ENCODE assay signal across 8 cellular contexts in genomic region chr6:26025894-26026832, GRCh38.
DNase-seq lines count a peak whose midpoint lies in the region; ATAC-seq lines count a peak whose summit lies in the region.

No MANE protein-coding gene starts in this region.

- intact Hi-C loops in CD4-positive, alpha-beta memory T cell (cut with micrococcal nuclease): loop anchor here (1.0 to 10.0 kb wide), 6 partner anchors 9 to 1809 kb away; a partner anchor contains a TSS

- H3K36me3 ChIP-seq in CD4-positive, alpha-beta memory T cell (ENCODE audit: insufficient read depth, low read length): no peaks in the 10 kb centered on the region
- no peaks in the 10 kb centered on the region for H3K36me3 ChIP-seq in mesodermal cell (ENCODE audit: control insufficient read depth, insufficient read depth, low read length)

- POLR2A ChIA-PET in CD4-positive, alpha-beta memory T cell (lab: Charles Lee; ENCODE audit: partially characterized antibody): interaction anchor here (0.8 to 20.6 kb wide), 47 partner anchors 4 to 1869 kb away, joined by 3 to 1198 read pairs (median 15); partner anchors contain the start of genes HFE, HMGN4 and TRIM38

- ATAC-seq in GM19467 (IDR thresholded peaks at IDR 0.05; ENCODE audit: unreplicated experiment): peak; percentile 24
- peak; percentile 38 for ATAC-seq in effector memory CD8-positive, alpha-beta T cell (replicated peaks)

- peak overlapping the region; percentile 85 to 98 (median 92) for H3K4me3 Mint-ChIP-seq in CD4-positive, alpha-beta memory T cell
- peak overlapping the region; percentile 79 to 93 for H3K4me3 Mint-ChIP-seq in effector memory CD8-positive, alpha-beta T cell

- peak overlapping the region; percentile 89 for H3K27ac ChIP-seq in CD4-positive, alpha-beta memory T cell (ENCODE audit: low read depth, low read length)
- peak overlapping the region; percentile 93 for H3K27ac ChIP-seq in mesodermal cell (ENCODE audit: low read depth, low read length, severe bottlenecking)

- H3K9me3 ChIP-seq in CD4-positive, alpha-beta memory T cell (ENCODE audit: control insufficient read depth in 1 of 2, low read length in 2 of 2): no peaks in the 10 kb centered on the region
- no peaks in the 10 kb centered on the region for H3K9me3 ChIP-seq in mesodermal cell (ENCODE audit: control insufficient read depth, low read length)

- H3K27me3 Mint-ChIP-seq in CD4-positive, alpha-beta memory T cell: peaks cover 0 to 4% of the 10 kb centered on the region in 2 donors
- no peaks in the 10 kb centered on the region for H3K27me3 Mint-ChIP-seq in effector memory CD8-positive, alpha-beta T cell

- H3K27me3 ChIP-seq in CD4-positive, alpha-beta memory T cell (ENCODE audit: insufficient read depth, low read length): no peaks in the 10 kb centered on the region

- H3K36me3 Mint-ChIP-seq in CD4-positive, alpha-beta memory T cell: peaks cover 0 to 10% of the 10 kb centered on the region in 2 donors
- peaks cover 32% of the 10 kb centered on the region for H3K36me3 Mint-ChIP-seq in effector memory CD8-positive, alpha-beta T cell (ENCODE audit: insufficient read depth)

- H3K4me3 ChIP-seq in CD4-positive, alpha-beta memory T cell (ENCODE audit: low read length in 2 of 2): peak overlapping the region; percentile 67 to 74
- peak overlapping the region; percentile 61 for H3K4me3 ChIP-seq in mesodermal cell (ENCODE audit: extremely low read depth, insufficient read depth, low read length, poor library complexity, severe bottlenecking)

- CTCF ChIA-PET in CD4-positive, alpha-beta memory T cell (lab: Charles Lee; ENCODE audit: partially characterized antibody): interaction anchor here (0.6 to 10.4 kb wide), 42 partner anchors 8 to 1876 kb away, joined by 3 to 144 read pairs (median 4); partner anchors contain the start of gene HFE

- H3K27ac Mint-ChIP-seq in CD4-positive, alpha-beta memory T cell: peak overlapping the region; percentile 96 to 100 (median 99)
- H3K27ac Mint-ChIP-seq in effector memory CD8-positive, alpha-beta T cell: peak overlapping the region; percentile 96 to 99

- H3K4me1 Mint-ChIP-seq in CD4-positive, alpha-beta memory T cell: peaks cover 22 to 60% (median 39%) of the 10 kb centered on the region in 4 donors
- peaks cover 27 to 28% of the 10 kb centered on the region in 2 donors for H3K4me1 Mint-ChIP-seq in effector memory CD8-positive, alpha-beta T cell (ENCODE audit: low read depth in 2 of 2)

- WGBS in mesodermal cell (ENCODE audit: insufficient coverage in 2 of 2), 2 experiments: 0 to 2% methylated on average over 18 to 20 of the region's 23 CpGs

- peak; percentile 90 to 98 (median 94) for DNase-seq in CD4-positive, alpha-beta memory T cell
- DNase-seq in HS-5 (ENCODE audit: low read depth) (peak; percentile 80), NK-92 (lab: John Stamatoyannopoulos, UW; ENCODE audit: unreplicated experiment) (peak; percentile 84)
- DNase-seq in activated CD8-positive, alpha-beta memory T cell treated with anti-CD3 and anti-CD28 coated beads for 4 hours (ENCODE audit: low read depth in 2 of 2): peak; percentile 76 to 79
- DNase-seq in effector memory CD8-positive, alpha-beta T cell: peak; percentile 86 to 91 (median 90)
- DNase-seq in stimulated activated CD8-positive, alpha-beta memory T cell treated with anti-CD3 and anti-CD28 coated beads, Interleukin-15, amount 100 ng/mL, for 4 hours (ENCODE audit: low read depth in 2 of 2): peak; percentile 65 to 84

- peaks cover 0 to 13% (median 0%) of the 10 kb centered on the region in 8 donors for H3K9me3 Mint-ChIP-seq in CD4-positive, alpha-beta memory T cell
- no peaks in the 10 kb centered on the region for H3K9me3 Mint-ChIP-seq in effector memory CD8-positive, alpha-beta T cell

- peaks cover 29% of the 10 kb centered on the region for H3K4me1 ChIP-seq in CD4-positive, alpha-beta memory T cell (ENCODE audit: insufficient read depth, low read length)
- H3K4me1 ChIP-seq in mesodermal cell (ENCODE audit: control insufficient read depth, insufficient read depth, low read length, poor library complexity, severe bottlenecking): peaks cover 25% of the 10 kb centered on the region

Comparison
In these comparisons a context has a peak if more than half of its experiments do, and no peak if none do; other contexts are left out.
1. Peak in every context shown above with its lines: DNase-seq, ATAC-seq, H3K4me3 ChIP-seq and H3K27ac ChIP-seq.